ENCODE assay signal across 1 cellular context in genomic region chr1:18956189-18957135, GRCh38.
TF ChIP-seq lines count a peak whose summit lies in the region.

Gene IFFO2 (minus strand): TSS chr1:18956676. CDS start chr1:18956332, 344 bp downstream.

TF ChIP-seq in K562, 482 proteins besides CTCF, POLR2A, EP300 and RAD21 (continued from another document):
- TF ChIP-seq STAT6 (CRISPR knock-in tag; IDR thresholded peaks at IDR 0.05) (0 out of 2 replicates have a peak, but pooled peaks have one; percentile 35), ZNF76 (CRISPR knock-in tag; IDR thresholded peaks at IDR 0.05; ENCODE audit: borderline replicate concordance) (no peak), ZFP91 (CRISPR knock-in tag; IDR thresholded peaks at IDR 0.05) (peak; percentile 87), PHF8 (IDR thresholded peaks at IDR 0.05; ENCODE audit: borderline replicate concordance, low read length) (peak; percentile 44; the same call in 1 of the 2 replicates), HCFC1 (IDR thresholded peaks at IDR 0.05; ENCODE audit: low read depth, low read length) (no peak), KLF6 (CRISPR knock-in tag; IDR thresholded peaks at IDR 0.05; ENCODE audit: borderline replicate concordance) (no peak), CREM (IDR thresholded peaks at IDR 0.05; ENCODE audit: low read depth) (0 out of 2 replicates have a peak, but pooled peaks have one; percentile 20), NONO (IDR thresholded peaks at IDR 0.05; ENCODE audit: low read depth in 2 of 2, low read length in 1 of 2) (0 out of 4 replicates have a peak, but pooled peaks of 1 of the 2 experiments have one; percentile 19), HNRNPLL (IDR thresholded peaks at IDR 0.05; ENCODE audit: low read depth, low read length, poor library complexity, severe bottlenecking) (peak; percentile 88), SP1 (CRISPR knock-in tag; IDR thresholded peaks at IDR 0.05) (peak; percentile 85), E2F6 (IDR thresholded peaks at IDR 0.05; ENCODE audit: borderline replicate concordance in 1 of 2, extremely low read depth in 1 of 2, insufficient read depth in 1 of 2, insufficient read length in 1 of 2, low read depth in 1 of 2, low read length in 1 of 2, poor library complexity in 1 of 2, severe bottlenecking in 1 of 2) (peak in 1 of 2 experiments; percentile 47), NR2C1 (IDR thresholded peaks at IDR 0.05) (no peak), NR2C1 (tag; IDR thresholded peaks at IDR 0.05) (no peak), HDAC8 (tag; IDR thresholded peaks at IDR 0.05) (no peak), MED1 (CRISPR knock-in tag; IDR thresholded peaks at IDR 0.05; ENCODE audit: borderline replicate concordance) (no peak), SREBF2 (CRISPR knock-in tag; IDR thresholded peaks at IDR 0.05) (no peak), ZBTB8A (IDR thresholded peaks at IDR 0.05; ENCODE audit: partially characterized antibody) (no peak), CXXC5 (CRISPR knock-in tag; IDR thresholded peaks at IDR 0.05) (peak; percentile 45), L3MBTL2 (IDR thresholded peaks at IDR 0.05) (0 out of 2 replicates have a peak, but pooled peaks have one; percentile 14), ZFX (CRISPR knock-in tag; IDR thresholded peaks at IDR 0.05) (peak; percentile 48), CREB1 (IDR thresholded peaks at IDR 0.05) (no peak), CREB1 (CRISPR knock-in tag; IDR thresholded peaks at IDR 0.05) (0 out of 2 replicates have a peak, but pooled peaks have one; percentile 38), PCBP1 (IDR thresholded peaks at IDR 0.05; ENCODE audit: low read depth, low read length, poor library complexity, severe bottlenecking) (peak; percentile 77), NR3C1 (CRISPR knock-in tag; IDR thresholded peaks at IDR 0.05) (peak; percentile 50; the same call in 1 of the 2 replicates), TFAP4 (CRISPR knock-in tag; IDR thresholded peaks at IDR 0.05; ENCODE audit: borderline replicate concordance) (peak; percentile 57; the same call in 1 of the 2 replicates), RB1 (IDR thresholded peaks at IDR 0.05; ENCODE audit: low read depth) (0 out of 2 replicates have a peak, but pooled peaks have one; percentile 14), MYC (IDR thresholded peaks at IDR 0.05; ENCODE audit: low read depth, low read length) (peak; percentile 15; the same call in 1 of the 2 replicates), MYC (CRISPR knock-in tag; IDR thresholded peaks at IDR 0.05; ENCODE audit: borderline replicate concordance, low read depth) (no peak), ZNF507 (tag; conservative IDR thresholded peaks at IDR 0.05) (no peak), MAZ (CRISPR knock-in tag; conservative IDR thresholded peaks at IDR 0.05 in 1 of 2, IDR thresholded peaks at IDR 0.05 in 1 of 2) (0 out of 4 replicates have a peak, but pooled peaks of 1 of the 2 experiments have one; percentile 51), NRF1 (conservative IDR thresholded peaks at IDR 0.05 in 1 of 2, IDR thresholded peaks at IDR 0.05 in 1 of 2) (peak; percentile 41 to 47; a peak in 3 of 4 replicates)
TF ChIP-seq in K562: peak in this region for 33.
